27 cellular contexts compared by ENCODE assay signal in genomic region chr3:164030194-164030593, GRCh38.
"Had no signal": no experiment of that assay in that cellular context is flagged by ENCODE, and none has a peak within 500 bp of the region (broad histone marks: within the 10 kb centered on the region; RNA-seq: fewer than 3 reads in every experiment).

No MANE protein-coding gene starts in this region.

- DNase-seq: activated CD4-positive, alpha-beta T cell treated with anti-CD3 and anti-CD28 coated beads, Interleukin-2, amount 10 ng/mL, durations not matched to agents 24 days and 14 days; activated CD4-positive, alpha-beta T cell treated with anti-CD3 and anti-CD28 coated beads, Interleukin-2, amount 50 U/mL, for 4 hours; activated CD8-positive, alpha-beta T cell treated with anti-CD3 and anti-CD28 coated beads for 36 hours; activated effector memory CD4-positive, alpha-beta T cell treated with anti-CD3 and anti-CD28 coated beads, Interleukin-2, amount 50 U/mL, for 16 hours; activated naive CD4-positive, alpha-beta T cell; activated naive CD4-positive, alpha-beta T cell treated with anti-CD3 and anti-CD28 coated beads, Interleukin-2, amount 50 U/mL, for 16 hours; activated naive CD8-positive, alpha-beta T cell treated with anti-CD3 and anti-CD28 coated beads, Interleukin-2, amount 10 ng/mL, durations not matched to agents 7 days and 5 days; activated T-cell treated with anti-CD3 and anti-CD28 coated beads, Interleukin-2, amount 50 U/mL, for 1 hour; activated T-cell treated with anti-CD3 and anti-CD28 coated beads, Interleukin-2, amount 50 U/mL, for 72 hours; amygdala; MM.1S; MV-4-11; NCI-H1092; NCI-H1436 treated with DMSO at 0.1 percent for 48 hours; NCI-H1694 treated with DMSO at 0.1 percent for 48 hours; NCI-H2029; NCI-H510A; NCI-H526; NCI-H748 treated with DMSO at 0.1 percent for 48 hours; NK-92 treated with Interleukin-12 subunit alpha and Interleukin-12 subunit beta, amount 100 ng/mL, for 24 hours; PC-9; Right ventricle myocardium superior had no signal

- H3K9me3 Mint-ChIP-seq: activated naive CD8-positive, alpha-beta T cell treated with anti-CD3 and anti-CD28 coated beads, Interleukin-2, amount 10 ng/mL, durations not matched to agents 7 days and 5 days had no signal

- H3K4me3 Mint-ChIP-seq: activated CD4-positive, alpha-beta T cell treated with anti-CD3 and anti-CD28 coated beads, Interleukin-2, amount 10 ng/mL, durations not matched to agents 24 days and 14 days; activated CD8-positive, alpha-beta T cell treated with anti-CD3 and anti-CD28 coated beads for 36 hours; activated naive CD8-positive, alpha-beta T cell treated with anti-CD3 and anti-CD28 coated beads, Interleukin-2, amount 10 ng/mL, durations not matched to agents 7 days and 5 days; activated T-cell treated with anti-CD3 and anti-CD28 coated beads, Interleukin-2, amount 50 U/mL, for 72 hours; activated T-helper 17 cell treated with anti-CD3 and anti-CD28 coated beads, Interleukin-2, amount 50 U/mL, for 72 hours; T-helper 1 cell treated with Interleukin-12 subunit alpha and Interleukin-12 subunit beta and Interleukin-4 antibody, amounts not matched to agents 30 μg/mL and 1 μg/mL, for 36 hours; T-helper 2 cell treated with Interferon-gamma antibody and Interleukin-4, amounts not matched to agents 5 μg/mL and 100 μg/mL, for 36 hours had no signal

- H3K9me3 ChIP-seq: ascending aorta had no signal

- H3K4me3 ChIP-seq: ascending aorta, PC-9 had no signal

- H3K4me1 Mint-ChIP-seq: activated CD4-positive, alpha-beta T cell treated with anti-CD3 and anti-CD28 coated beads, Interleukin-2, amount 10 ng/mL, durations not matched to agents 24 days and 14 days; activated naive CD8-positive, alpha-beta T cell treated with anti-CD3 and anti-CD28 coated beads, Interleukin-2, amount 10 ng/mL, durations not matched to agents 7 days and 5 days; activated T-helper 17 cell treated with anti-CD3 and anti-CD28 coated beads, Interleukin-2, amount 50 U/mL, for 72 hours had no signal

- H3K36me3 ChIP-seq: ascending aorta had no signal

- H3K27ac ChIP-seq: ascending aorta, KMS-11, PC-9 had no signal

- H3K36me3 Mint-ChIP-seq: activated naive CD8-positive, alpha-beta T cell treated with anti-CD3 and anti-CD28 coated beads, Interleukin-2, amount 10 ng/mL, durations not matched to agents 7 days and 5 days had no signal

- H3K27me3 ChIP-seq: ascending aorta had no signal

- ATAC-seq: activated CD8-positive, alpha-beta T cell treated with anti-CD3 and anti-CD28 coated beads for 36 hours; activated T-cell treated with anti-CD3 and anti-CD28 coated beads, Interleukin-2, amount 50 U/mL, for 72 hours; activated T-helper 17 cell treated with anti-CD3 and anti-CD28 coated beads, Interleukin-2, amount 50 U/mL, for 72 hours had no signal

- H2AFZ ChIP-seq: PC-9 had no signal

- H3K27ac Mint-ChIP-seq: activated CD4-positive, alpha-beta T cell treated with anti-CD3 and anti-CD28 coated beads, Interleukin-2, amount 10 ng/mL, durations not matched to agents 24 days and 14 days; activated CD8-positive, alpha-beta T cell treated with anti-CD3 and anti-CD28 coated beads for 36 hours; activated naive CD8-positive, alpha-beta T cell treated with anti-CD3 and anti-CD28 coated beads, Interleukin-2, amount 10 ng/mL, durations not matched to agents 7 days and 5 days; activated T-cell treated with anti-CD3 and anti-CD28 coated beads, Interleukin-2, amount 50 U/mL, for 72 hours; activated T-helper 17 cell treated with anti-CD3 and anti-CD28 coated beads, Interleukin-2, amount 50 U/mL, for 72 hours; T-helper 1 cell treated with Interleukin-12 subunit alpha and Interleukin-12 subunit beta and Interleukin-4 antibody, amounts not matched to agents 30 μg/mL and 1 μg/mL, for 36 hours; T-helper 2 cell treated with Interferon-gamma antibody and Interleukin-4, amounts not matched to agents 5 μg/mL and 100 μg/mL, for 36 hours had no signal

- H3K4me2 ChIP-seq: KMS-11, PC-9 had no signal

- H3K27me3 Mint-ChIP-seq: activated CD4-positive, alpha-beta T cell treated with anti-CD3 and anti-CD28 coated beads, Interleukin-2, amount 10 ng/mL, durations not matched to agents 24 days and 14 days; activated CD8-positive, alpha-beta T cell treated with anti-CD3 and anti-CD28 coated beads for 36 hours; activated naive CD8-positive, alpha-beta T cell treated with anti-CD3 and anti-CD28 coated beads, Interleukin-2, amount 10 ng/mL, durations not matched to agents 7 days and 5 days; activated T-helper 17 cell treated with anti-CD3 and anti-CD28 coated beads, Interleukin-2, amount 50 U/mL, for 72 hours had no signal

- H3K4me1 ChIP-seq: ascending aorta had no signal

- H3K9ac ChIP-seq: KMS-11 had no signal
